ENCODE assay signal across 1 cellular context in the genomic region with DNA sequence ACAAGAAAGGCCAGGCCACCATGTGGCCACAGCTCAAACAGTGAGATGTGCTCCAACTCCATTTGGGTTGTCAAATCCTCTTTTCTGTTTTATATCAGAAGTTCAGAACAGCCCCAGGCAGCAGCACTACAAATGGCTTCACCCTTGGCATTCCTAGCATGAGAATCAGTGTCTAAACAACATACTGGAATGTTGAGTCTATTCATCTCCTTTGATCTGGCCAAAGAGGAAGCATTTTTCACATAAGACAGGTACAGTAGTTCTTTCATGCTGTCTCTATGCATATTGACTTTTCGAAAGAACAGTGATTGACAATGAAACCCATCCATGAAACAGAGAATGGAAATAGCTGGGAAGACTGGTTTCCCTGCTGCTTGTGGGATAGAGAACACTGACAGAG.
TF ChIP-seq lines count a peak whose summit lies in the region.

No MANE protein-coding gene starts in this region.

TF ChIP-seq in HepG2, 621 proteins besides CTCF, POLR2A, EP300 and RAD21 (continued from another document):
- peak; percentile 64 for TF ChIP-seq ZNF609 (CRISPR knock-in tag; IDR thresholded peaks at IDR 0.05; ENCODE audit: borderline replicate concordance)
- TF ChIP-seq, protein P1, sequence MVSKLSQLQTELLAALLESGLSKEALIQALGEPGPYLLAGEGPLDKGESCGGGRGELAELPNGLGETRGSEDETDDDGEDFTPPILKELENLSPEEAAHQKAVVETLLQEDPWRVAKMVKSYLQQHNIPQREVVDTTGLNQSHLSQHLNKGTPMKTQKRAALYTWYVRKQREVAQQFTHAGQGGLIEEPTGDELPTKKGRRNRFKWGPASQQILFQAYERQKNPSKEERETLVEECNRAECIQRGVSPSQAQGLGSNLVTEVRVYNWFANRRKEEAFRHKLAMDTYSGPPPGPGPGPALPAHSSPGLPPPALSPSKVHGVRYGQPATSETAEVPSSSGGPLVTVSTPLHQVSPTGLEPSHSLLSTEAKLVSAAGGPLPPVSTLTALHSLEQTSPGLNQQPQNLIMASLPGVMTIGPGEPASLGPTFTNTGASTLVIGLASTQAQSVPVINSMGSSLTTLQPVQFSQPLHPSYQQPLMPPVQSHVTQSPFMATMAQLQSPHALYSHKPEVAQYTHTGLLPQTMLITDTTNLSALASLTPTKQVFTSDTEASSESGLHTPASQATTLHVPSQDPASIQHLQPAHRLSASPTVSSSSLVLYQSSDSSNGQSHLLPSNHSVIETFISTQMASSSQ (IDR thresholded peaks at IDR 0.05; ENCODE audit: low read depth): no peak
- TF ChIP-seq, protein P1 (CRISPR knock-in tag; IDR thresholded peaks at IDR 0.05; ENCODE audit: borderline replicate concordance): peak; percentile 76; the same call in 1 of the 2 replicates
- TF ChIP-seq ZNF780A (CRISPR knock-in tag; IDR thresholded peaks at IDR 0.05): no peak
- peak; percentile 96 for TF ChIP-seq FOXA3 (CRISPR knock-in tag; IDR thresholded peaks at IDR 0.05)
- peak; percentile 43; the same call in 1 of the 2 replicates for TF ChIP-seq ZNF614 (CRISPR knock-in tag; IDR thresholded peaks at IDR 0.05; ENCODE audit: borderline replicate concordance)
- 0 out of 2 replicates have a peak, but pooled peaks have one; percentile 40 for TF ChIP-seq NR2F2 (IDR thresholded peaks at IDR 0.05; ENCODE audit: borderline replicate concordance, low read depth)
- TF ChIP-seq, protein P2, sequence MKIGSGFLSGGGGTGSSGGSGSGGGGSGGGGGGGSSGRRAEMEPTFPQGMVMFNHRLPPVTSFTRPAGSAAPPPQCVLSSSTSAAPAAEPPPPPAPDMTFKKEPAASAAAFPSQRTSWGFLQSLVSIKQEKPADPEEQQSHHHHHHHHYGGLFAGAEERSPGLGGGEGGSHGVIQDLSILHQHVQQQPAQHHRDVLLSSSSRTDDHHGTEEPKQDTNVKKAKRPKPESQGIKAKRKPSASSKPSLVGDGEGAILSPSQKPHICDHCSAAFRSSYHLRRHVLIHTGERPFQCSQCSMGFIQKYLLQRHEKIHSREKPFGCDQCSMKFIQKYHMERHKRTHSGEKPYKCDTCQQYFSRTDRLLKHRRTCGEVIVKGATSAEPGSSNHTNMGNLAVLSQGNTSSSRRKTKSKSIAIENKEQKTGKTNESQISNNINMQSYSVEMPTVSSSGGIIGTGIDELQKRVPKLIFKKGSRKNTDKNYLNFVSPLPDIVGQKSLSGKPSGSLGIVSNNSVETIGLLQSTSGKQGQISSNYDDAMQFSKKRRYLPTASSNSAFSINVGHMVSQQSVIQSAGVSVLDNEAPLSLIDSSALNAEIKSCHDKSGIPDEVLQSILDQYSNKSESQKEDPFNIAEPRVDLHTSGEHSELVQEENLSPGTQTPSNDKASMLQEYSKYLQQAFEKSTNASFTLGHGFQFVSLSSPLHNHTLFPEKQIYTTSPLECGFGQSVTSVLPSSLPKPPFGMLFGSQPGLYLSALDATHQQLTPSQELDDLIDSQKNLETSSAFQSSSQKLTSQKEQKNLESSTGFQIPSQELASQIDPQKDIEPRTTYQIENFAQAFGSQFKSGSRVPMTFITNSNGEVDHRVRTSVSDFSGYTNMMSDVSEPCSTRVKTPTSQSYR (CRISPR knock-in tag; IDR thresholded peaks at IDR 0.05; ENCODE audit: borderline replicate concordance): peak; percentile 45; the same call in 1 of the 2 replicates
- TF ChIP-seq KDM1A (CRISPR knock-in tag; IDR thresholded peaks at IDR 0.05): peak; percentile 48
- TF ChIP-seq MEIS2 (CRISPR knock-in tag; IDR thresholded peaks at IDR 0.05): peak; percentile 51; the same call in 1 of the 2 replicates
- TF ChIP-seq, protein P3, sequence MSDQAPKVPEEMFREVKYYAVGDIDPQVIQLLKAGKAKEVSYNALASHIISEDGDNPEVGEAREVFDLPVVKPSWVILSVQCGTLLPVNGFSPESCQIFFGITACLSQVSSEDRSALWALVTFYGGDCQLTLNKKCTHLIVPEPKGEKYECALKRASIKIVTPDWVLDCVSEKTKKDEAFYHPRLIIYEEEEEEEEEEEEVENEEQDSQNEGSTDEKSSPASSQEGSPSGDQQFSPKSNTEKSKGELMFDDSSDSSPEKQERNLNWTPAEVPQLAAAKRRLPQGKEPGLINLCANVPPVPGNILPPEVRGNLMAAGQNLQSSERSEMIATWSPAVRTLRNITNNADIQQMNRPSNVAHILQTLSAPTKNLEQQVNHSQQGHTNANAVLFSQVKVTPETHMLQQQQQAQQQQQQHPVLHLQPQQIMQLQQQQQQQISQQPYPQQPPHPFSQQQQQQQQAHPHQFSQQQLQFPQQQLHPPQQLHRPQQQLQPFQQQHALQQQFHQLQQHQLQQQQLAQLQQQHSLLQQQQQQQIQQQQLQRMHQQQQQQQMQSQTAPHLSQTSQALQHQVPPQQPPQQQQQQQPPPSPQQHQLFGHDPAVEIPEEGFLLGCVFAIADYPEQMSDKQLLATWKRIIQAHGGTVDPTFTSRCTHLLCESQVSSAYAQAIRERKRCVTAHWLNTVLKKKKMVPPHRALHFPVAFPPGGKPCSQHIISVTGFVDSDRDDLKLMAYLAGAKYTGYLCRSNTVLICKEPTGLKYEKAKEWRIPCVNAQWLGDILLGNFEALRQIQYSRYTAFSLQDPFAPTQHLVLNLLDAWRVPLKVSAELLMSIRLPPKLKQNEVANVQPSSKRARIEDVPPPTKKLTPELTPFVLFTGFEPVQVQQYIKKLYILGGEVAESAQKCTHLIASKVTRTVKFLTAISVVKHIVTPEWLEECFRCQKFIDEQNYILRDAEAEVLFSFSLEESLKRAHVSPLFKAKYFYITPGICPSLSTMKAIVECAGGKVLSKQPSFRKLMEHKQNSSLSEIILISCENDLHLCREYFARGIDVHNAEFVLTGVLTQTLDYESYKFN (CRISPR knock-in tag; conservative IDR thresholded peaks at IDR 0.05): peak; percentile 70
- peak; percentile 57 for TF ChIP-seq PHF5A (CRISPR knock-in tag; IDR thresholded peaks at IDR 0.05; ENCODE audit: low read depth, unreplicated experiment)
- peak; percentile 83 for TF ChIP-seq GATAD2A (CRISPR knock-in tag; IDR thresholded peaks at IDR 0.05)
- TF ChIP-seq ZNF547 (CRISPR knock-in tag; IDR thresholded peaks at IDR 0.05): no peak
- no peak for TF ChIP-seq ZNF740 (CRISPR knock-in tag; IDR thresholded peaks at IDR 0.05)
- TF ChIP-seq CBX5 (CRISPR knock-in tag; IDR thresholded peaks at IDR 0.05; ENCODE audit: borderline replicate concordance): no peak; the same call in 1 of the 2 replicates
- TF ChIP-seq MIER3 (CRISPR knock-in tag; IDR thresholded peaks at IDR 0.05; ENCODE audit: borderline replicate concordance): peak; percentile 70; the same call in 1 of the 2 replicates
- TF ChIP-seq CEBPG (CRISPR knock-in tag; IDR thresholded peaks at IDR 0.05): peak; percentile 58; the same call in 1 of the 2 replicates
- TF ChIP-seq CAMTA2 (CRISPR knock-in tag; IDR thresholded peaks at IDR 0.05; ENCODE audit: borderline replicate concordance): no peak
- no peak for TF ChIP-seq YEATS2 (CRISPR knock-in tag; IDR thresholded peaks at IDR 0.05; ENCODE audit: borderline replicate concordance)
- TF ChIP-seq FOSL2 (CRISPR knock-in tag; IDR thresholded peaks at IDR 0.05): peak; percentile 86
- TF ChIP-seq FOXP1 (IDR thresholded peaks at IDR 0.05): 0 out of 2 replicates have a peak, but pooled peaks have one; percentile 13
- peak; percentile 84 for TF ChIP-seq FOXP1 (CRISPR knock-in tag; IDR thresholded peaks at IDR 0.05)
- peak; percentile 76; the same call in 1 of the 2 replicates for TF ChIP-seq TBX3 (IDR thresholded peaks at IDR 0.05; ENCODE audit: borderline replicate concordance)
- TF ChIP-seq ZNF644 (CRISPR knock-in tag; IDR thresholded peaks at IDR 0.05; ENCODE audit: low read depth): peak; percentile 77; the same call in 1 of the 2 replicates
- TF ChIP-seq ZNF598 (CRISPR knock-in tag; IDR thresholded peaks at IDR 0.05; ENCODE audit: borderline replicate concordance): no peak
- TF ChIP-seq KAT8 (CRISPR knock-in tag; IDR thresholded peaks at IDR 0.05): peak; percentile 21; the same call in 1 of the 2 replicates
- TF ChIP-seq RXRB (CRISPR knock-in tag; IDR thresholded peaks at IDR 0.05; ENCODE audit: borderline replicate concordance): peak; percentile 58
- TF ChIP-seq CEBPB (IDR thresholded peaks at IDR 0.05; ENCODE audit: borderline replicate concordance, low read depth, low read length): peak; percentile 11; the same call in 1 of the 2 replicates
- 0 out of 2 replicates have a peak, but pooled peaks have one; percentile 18 for TF ChIP-seq BHLHE40 (IDR thresholded peaks at IDR 0.05; ENCODE audit: low read length)
- peak; percentile 72; the same call in 1 of the 2 replicates for TF ChIP-seq RCOR2 (CRISPR knock-in tag; IDR thresholded peaks at IDR 0.05)
- 0 out of 2 replicates have a peak, but pooled peaks have one; percentile 50 for TF ChIP-seq SIX4 (CRISPR knock-in tag; IDR thresholded peaks at IDR 0.05)
- TF ChIP-seq GFI1 (CRISPR knock-in tag; IDR thresholded peaks at IDR 0.05; ENCODE audit: borderline replicate concordance): peak; percentile 95
- no peak for TF ChIP-seq MTA3 (CRISPR knock-in tag; IDR thresholded peaks at IDR 0.05)
- peak; percentile 36; the same call in 1 of the 2 replicates for TF ChIP-seq MBD4 (IDR thresholded peaks at IDR 0.05; ENCODE audit: borderline replicate concordance, low read length)
- TF ChIP-seq BCL6 (CRISPR knock-in tag; IDR thresholded peaks at IDR 0.05): peak; percentile 97
- peak; percentile 46 for TF ChIP-seq SKI (IDR thresholded peaks at IDR 0.05; ENCODE audit: partially characterized antibody)
- TF ChIP-seq ZNF720 (CRISPR knock-in tag; IDR thresholded peaks at IDR 0.05): no peak
